ENCODE assay signal across 1 cellular context in genomic region chr22:43882122-43882767, GRCh38.
TF ChIP-seq lines count a peak whose summit lies in the region.

No MANE protein-coding gene starts in this region.

TF ChIP-seq in IMR-90, 13 proteins besides CTCF, POLR2A, EP300 and RAD21:
- TF ChIP-seq, protein P1, sequence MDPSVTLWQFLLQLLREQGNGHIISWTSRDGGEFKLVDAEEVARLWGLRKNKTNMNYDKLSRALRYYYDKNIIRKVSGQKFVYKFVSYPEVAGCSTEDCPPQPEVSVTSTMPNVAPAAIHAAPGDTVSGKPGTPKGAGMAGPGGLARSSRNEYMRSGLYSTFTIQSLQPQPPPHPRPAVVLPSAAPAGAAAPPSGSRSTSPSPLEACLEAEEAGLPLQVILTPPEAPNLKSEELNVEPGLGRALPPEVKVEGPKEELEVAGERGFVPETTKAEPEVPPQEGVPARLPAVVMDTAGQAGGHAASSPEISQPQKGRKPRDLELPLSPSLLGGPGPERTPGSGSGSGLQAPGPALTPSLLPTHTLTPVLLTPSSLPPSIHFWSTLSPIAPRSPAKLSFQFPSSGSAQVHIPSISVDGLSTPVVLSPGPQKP (IDR thresholded peaks at IDR 0.05; ENCODE audit: borderline replicate concordance, low read depth, low read length) = no peak
- TF ChIP-seq CEBPB (IDR thresholded peaks at IDR 0.05; ENCODE audit: low read depth, low read length) (peak; percentile 55), RCOR1 (IDR thresholded peaks at IDR 0.05; ENCODE audit: insufficient replicate concordance, low read length) (no peak), NFE2L2 (IDR thresholded peaks at IDR 0.05; ENCODE audit: low read depth, low read length) (no peak), FOS (IDR thresholded peaks at IDR 0.05; ENCODE audit: low read depth, low read length) (no peak)
